8 cellular contexts compared by ENCODE assay signal in the genomic region with DNA sequence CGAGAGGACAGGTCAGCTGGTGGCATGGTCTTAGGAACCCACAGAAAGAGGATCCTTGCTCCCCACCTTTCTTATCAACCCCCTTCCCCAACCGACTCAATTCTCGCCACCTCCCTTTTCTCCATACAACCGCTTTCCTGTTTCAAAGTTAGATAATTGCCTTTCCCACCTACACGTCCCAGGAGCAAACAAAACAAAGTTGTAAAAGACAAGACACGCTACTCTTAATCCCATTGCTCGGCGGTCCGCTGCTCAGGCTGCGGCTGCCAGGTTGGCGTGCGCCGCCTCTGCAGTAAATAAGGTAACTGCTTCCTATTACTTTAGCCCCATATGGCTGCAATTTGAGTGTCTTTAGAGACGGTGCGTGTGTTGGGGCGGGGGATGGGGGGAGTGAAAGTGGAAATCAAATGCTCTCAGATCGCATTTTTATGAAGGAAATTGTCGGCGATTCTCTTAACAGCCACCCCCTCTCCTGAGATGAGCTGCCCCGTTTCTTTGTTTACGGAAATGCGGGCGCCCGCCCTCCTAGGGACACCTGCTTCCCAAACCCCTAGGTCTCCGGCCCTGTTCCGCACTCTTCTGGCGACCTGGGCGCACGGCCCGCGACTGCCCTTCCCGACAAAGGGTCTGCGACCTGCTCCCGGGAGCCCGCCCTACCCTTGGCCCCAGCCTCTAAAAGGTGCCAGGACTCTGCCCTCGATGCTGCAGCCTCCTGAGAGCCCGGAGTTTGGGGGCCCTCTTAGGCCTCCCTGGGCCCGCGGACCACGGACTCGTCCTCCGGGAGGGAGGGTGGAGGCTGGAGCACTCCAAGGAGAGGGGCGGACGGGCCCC. TPM values are rescaled to one million over a fixed set of nuclear protein-coding genes. Genes with fewer than 3 reads are reported as not detected.
DNase-seq lines count a peak whose midpoint lies in the region; ATAC-seq and TF ChIP-seq lines count a peak whose summit lies in the region.

No MANE protein-coding gene starts in this region.

- H3K9me3 ChIP-seq in Loucy (ENCODE audit: insufficient read depth, low read depth, low read length) (no peaks in the 10 kb centered on the region), suprapubic skin (no peaks in the 10 kb centered on the region), heart right ventricle (no peaks in the 10 kb centered on the region)

- TF ChIP-seq CTCF in Loucy (conservative IDR thresholded peaks at IDR 0.05; ENCODE audit: low read length) (no peak), glutamatergic neuron (IDR thresholded peaks at IDR 0.05; ENCODE audit: partially characterized antibody, unreplicated experiment) (no peak), suprapubic skin (IDR thresholded peaks at IDR 0.05) (no peak), heart right ventricle (IDR thresholded peaks at IDR 0.05) (no peak)

- H3K4me3 Mint-ChIP-seq in glutamatergic neuron (ENCODE audit: unreplicated experiment) = peak overlapping the region; percentile 85

- H3K4me2 ChIP-seq in Loucy (ENCODE audit: low read depth, low read length, poor library complexity, severe bottlenecking) = peak overlapping the region; percentile 94

- DNase-seq in DMS79 treated with DMSO at 0.1 percent for 48 hours (lab: John Stamatoyannopoulos, UW) (peak; percentile 29), DMS79 (lab: John Stamatoyannopoulos, UW) (no peak), UCSD-AML1 (lab: John Stamatoyannopoulos, UW; ENCODE audit: unreplicated experiment) (peak; percentile 45), glutamatergic neuron (peak; percentile 71), suprapubic skin (ENCODE audit: low spot score in 2 of 2) (no peak), heart right ventricle (no peak)

- H3K27ac Mint-ChIP-seq in glutamatergic neuron (ENCODE audit: unreplicated experiment) = no peak overlapping the region

- peak overlapping the region; percentile 72 for H3K4me3 ChIP-seq in Loucy (ENCODE audit: low read length, poor library complexity, severe bottlenecking)
- H3K4me3 ChIP-seq in suprapubic skin = peak overlapping the region; percentile 33
- peak overlapping the region in 5 of 10 donors; percentile 7 to 27 (median 13) for H3K4me3 ChIP-seq in heart right ventricle

- H4K20me1 ChIP-seq in Loucy (ENCODE audit: insufficient read depth, low read length, poor library complexity, severe bottlenecking) = peaks cover 10% of the 10 kb centered on the region

- H3K4me1 Mint-ChIP-seq in glutamatergic neuron (ENCODE audit: low read depth, unreplicated experiment) = peaks cover 22% of the 10 kb centered on the region

- TF ChIP-seq POLR2A in suprapubic skin (IDR thresholded peaks at IDR 0.05) = no peak

- H3K9ac ChIP-seq in Loucy (ENCODE audit: low read depth, low read length, poor library complexity, severe bottlenecking) = peak overlapping the region; percentile 86

- peaks cover 73% of the 10 kb centered on the region for H3K79me2 ChIP-seq in Loucy (ENCODE audit: insufficient read depth, low read length)

- H3K27ac ChIP-seq in suprapubic skin (no peak overlapping the region), heart right ventricle (no peak overlapping the region)

- H3K4me1 ChIP-seq in Loucy (ENCODE audit: insufficient read depth, low read length, poor library complexity, severe bottlenecking) = peaks cover 63% of the 10 kb centered on the region
- H3K4me1 ChIP-seq in suprapubic skin = peaks cover 78% of the 10 kb centered on the region
- peaks cover 28 to 79% (median 61%) of the 10 kb centered on the region in 9 donors for H3K4me1 ChIP-seq in heart right ventricle

- intact Hi-C loops in heart right ventricle (cut with DNase I) = loop anchor here in 5 of 10 donors (5.0 kb wide), 2 partner anchors 37 to 42 kb away; partner anchors contain the start of gene CBX4 (in 2 of the 5)

- H3K27me3 ChIP-seq in Loucy (ENCODE audit: insufficient read depth, low read length, poor library complexity, severe bottlenecking) (no peaks in the 10 kb centered on the region), suprapubic skin (peaks cover 81% of the 10 kb centered on the region), heart right ventricle (peaks cover 77 to 83% (median 79%) of the 10 kb centered on the region in 7 donors)

- TF ChIP-seq EP300 in suprapubic skin (IDR thresholded peaks at IDR 0.05) = no peak

- H3K36me3 ChIP-seq in Loucy (ENCODE audit: insufficient read depth, low read length) (no peaks in the 10 kb centered on the region), suprapubic skin (no peaks in the 10 kb centered on the region), heart right ventricle (peaks cover 0 to 8% (median 0%) of the 10 kb centered on the region in 9 donors)

- peaks cover 44% of the 10 kb centered on the region for H3K27me3 Mint-ChIP-seq in glutamatergic neuron (ENCODE audit: unreplicated experiment)

- no peaks in the 10 kb centered on the region for H3K9me2 ChIP-seq in Loucy (replicated peaks; ENCODE audit: low read depth, low read length)

- peaks cover 20% of the 10 kb centered on the region for H3K9me3 Mint-ChIP-seq in glutamatergic neuron (ENCODE audit: unreplicated experiment)

- H2AFZ ChIP-seq in Loucy (ENCODE audit: low read length) = peak overlapping the region; percentile 47

- ATAC-seq in GM19035 (IDR thresholded peaks at IDR 0.05; ENCODE audit: unreplicated experiment) (no peak), heart right ventricle (no peak)

- 2% methylated on average over 41 of the region's 44 CpGs for WGBS in suprapubic skin
- 2% methylated on average over 44 of the region's 44 CpGs for WGBS in heart right ventricle, 2 donors

- no peaks in the 10 kb centered on the region for H3F3A ChIP-seq in Loucy (ENCODE audit: low read depth)

- H3K36me3 Mint-ChIP-seq in glutamatergic neuron (ENCODE audit: unreplicated experiment) = peaks cover 3% of the 10 kb centered on the region

RNA-seq across cellular contexts. Expression of gene CBX8, which starts 3.7 kb away (rescaled TPM):
- 13.8 TPM for total RNA-seq in glutamatergic neuron (ENCODE audit: unreplicated experiment)
- total RNA-seq in suprapubic skin = 1 to 10 TPM; 2.3 to 6.4 (median 3.1) TPM
- 1 to 10 TPM; 4.3 to 9.3 (median 5.6) TPM for total RNA-seq in heart right ventricle
- 1 to 10 TPM; 2.2 to 4.1 TPM for polyA plus RNA-seq in heart right ventricle

RNA-seq across cellular contexts. Expression of gene CBX2, which starts 22.6 kb away (rescaled TPM):
- total RNA-seq in glutamatergic neuron (ENCODE audit: unreplicated experiment) (78.8 TPM), suprapubic skin (1 to 10 TPM; 2.2 to 7.0 (median 5.2) TPM), heart right ventricle (1 to 10 TPM; 1.5 to 3.9 (median 2.7) TPM)
- polyA plus RNA-seq in heart right ventricle = 1 to 10 TPM; 2.9 to 7.1 TPM

RNA-seq across cellular contexts. Expression of gene CBX4, which starts 38.7 kb away (rescaled TPM):
- 19.3 TPM for total RNA-seq in glutamatergic neuron (ENCODE audit: unreplicated experiment)
- total RNA-seq in suprapubic skin = 10 to 100 TPM; 33.0 to 47.7 (median 38.0) TPM
- total RNA-seq in heart right ventricle = 10 to 100 TPM; 21.6 to 38.2 (median 26.4) TPM
- polyA plus RNA-seq in heart right ventricle = 1 to 10 TPM; 9.4 to 9.8 TPM

Comparison
In these comparisons a context has a peak if more than half of its experiments do, and no peak if none do; other contexts are left out.
1. DNase-seq: peak in DMS79 treated with DMSO at 0.1 percent for 48 hours (single experiment), UCSD-AML1 (single experiment) and glutamatergic neuron (single experiment); none in DMS79 (single experiment), suprapubic skin (0 of 2) and heart right ventricle (0 of 2).